ENCODE assay signal across 21 cellular contexts in genomic region chr17:68871447-68871846, GRCh38.
DNase-seq lines count a peak whose midpoint lies in the region; ATAC-seq, FAIRE-seq and TF ChIP-seq lines count a peak whose summit lies in the region.
"Had no signal": no experiment of that assay in that cellular context is flagged by ENCODE, and none has a peak within 500 bp of the region (broad histone marks: within the 10 kb centered on the region; RNA-seq: fewer than 3 reads in every experiment).

No MANE protein-coding gene starts in this region.

- no peak overlapping the region for H3K4me3 ChIP-seq in HepG2 (replicated peaks in 1 of 3; ENCODE audit: insufficient read depth in 1 of 3, low read depth in 2 of 3, low read length in 3 of 3)
- H3K4me3 ChIP-seq in right lobe of liver = no peak overlapping the region
- H3K4me3 ChIP-seq: A549; BLaER1 treated with 17β-estradiol and CSF1 and Interleukin-3, amounts not matched to agents 10 nM and 100 nM; GM12878 had no signal

- no TSS peak for BruUV-seq in HepG2 (replicated peaks; lab: Mats Ljungman, UMichigan)

- H4K20me1 ChIP-seq in HepG2 (ENCODE audit: insufficient read depth, low read length) = no peaks in the 10 kb centered on the region
- H4K20me1 ChIP-seq: BLaER1 treated with 17β-estradiol and CSF1 and Interleukin-3, amounts not matched to agents 10 nM and 100 nM had no signal

- ATAC-seq in HepG2 (no peak), right lobe of liver (no peak), HG03175 (IDR thresholded peaks at IDR 0.05; ENCODE audit: unreplicated experiment) (no peak)
- ATAC-seq: A549; CD8-positive, alpha-beta T cell; GM12878 had no signal

- POLR2A ChIA-PET in HepG2 (lab: Yijun Ruan, JAX) = no interaction called here

- H3K9ac ChIP-seq in HepG2 (ENCODE audit: insufficient read depth, low read depth, low read length) = no peak overlapping the region
- H3K9ac ChIP-seq: BLaER1 treated with 17β-estradiol and CSF1 and Interleukin-3, amounts not matched to agents 10 nM and 100 nM had no signal

- FAIRE-seq in HepG2 (lab: Jason Lieb, UNC) = no peak
- FAIRE-seq: A549, GM12878, GM12892, GM18507 had no signal

- DNase-seq in DMS 273 treated with DMSO at 0.1 percent for 48 hours (lab: John Stamatoyannopoulos, UW) (peak; percentile 73), DMS 273 (lab: John Stamatoyannopoulos, UW; ENCODE audit: unreplicated experiment) (no peak), HepG2 (ENCODE audit: low spot score) (no peak), right lobe of liver (no peak)
- DNase-seq: AML-193; CD4-positive, alpha-beta T cell; CD8-positive, alpha-beta T cell; DMS153; DMS53; DMS79; DND-41; EL; GDM1 had no signal

- TF ChIP-seq EP300 in HepG2 (IDR thresholded peaks at IDR 0.05; ENCODE audit: low read depth in 2 of 2, low read length in 2 of 2) (no peak), HepG2 (CRISPR knock-in tag; IDR thresholded peaks at IDR 0.05; ENCODE audit: borderline replicate concordance) (no peak)

- H3K27me3 ChIP-seq in HepG2 (ENCODE audit: control insufficient read depth in 1 of 2, insufficient read depth in 2 of 2, low read length in 2 of 2) (peaks cover 0 to 9% of the 10 kb centered on the region in 2 experiments; a peak in 2 of 5 replicates), right lobe of liver (no peaks in the 10 kb centered on the region)
- H3K27me3 ChIP-seq: BLaER1 treated with 17β-estradiol and CSF1 and Interleukin-3, amounts not matched to agents 10 nM and 100 nM had no signal

- in situ Hi-C loops in HepG2 (cut with HindIII; ENCODE audit: extremely low pct_ligation_motif_present, low pct_unique_long_range_greater_than_20kb) = no loop called here

- TF ChIP-seq RAD21 in HepG2 (CRISPR knock-in tag; IDR thresholded peaks at IDR 0.05) = no peak

- no peaks in the 10 kb centered on the region for H3K79me2 ChIP-seq in HepG2 (ENCODE audit: insufficient read depth, low read length)

- H3K4me1 ChIP-seq in HepG2 (ENCODE audit: insufficient read depth, low read length) = 0 out of 2 replicates have a peak, but pooled peaks cover 6% of the 10 kb centered on the region
- peaks cover 0 to 10% (median 0%) of the 10 kb centered on the region in 4 donors for H3K4me1 ChIP-seq in right lobe of liver
- H3K4me1 ChIP-seq: A549 had no signal

- no peak overlapping the region for H3K4me2 ChIP-seq in HepG2 (ENCODE audit: low read depth, low read length)
- H3K4me2 ChIP-seq: A549; BLaER1 treated with 17β-estradiol and CSF1 and Interleukin-3, amounts not matched to agents 10 nM and 100 nM had no signal

- WGBS in HepG2 (ENCODE audit: low lambda C conversion rate) = 42% methylated on average over 2 of the region's 2 CpGs
- 100% methylated on average over 2 of the region's 2 CpGs for WGBS in right lobe of liver (ENCODE audit: insufficient coverage, low coverage, low lambda C conversion rate, missing lambda C conversion rate)

- H3K9me3 ChIP-seq in HepG2 (ENCODE audit: low read length) (no peaks in the 10 kb centered on the region), right lobe of liver (no peaks in the 10 kb centered on the region)
- H3K9me3 ChIP-seq: A549 had no signal

- H3K36me3 ChIP-seq in HepG2 (replicated peaks in 1 of 2; ENCODE audit: control insufficient read depth in 1 of 2, insufficient read depth in 2 of 2, low read length in 2 of 2) (no peaks in the 10 kb centered on the region), right lobe of liver (peaks cover 0 to 20% (median 8%) of the 10 kb centered on the region in 4 donors)
- H3K36me3 ChIP-seq: BLaER1 treated with 17β-estradiol and CSF1 and Interleukin-3, amounts not matched to agents 10 nM and 100 nM had no signal

- intact Hi-C loops in HepG2 (cut with micrococcal nuclease; ENCODE audit: unreplicated experiment) (no loop called here), right lobe of liver (cut with DNase I) (no loop called here)

- no peak overlapping the region for H3K27ac ChIP-seq in HepG2 (ENCODE audit: extremely low read length, insufficient read depth, low read length)
- no peak overlapping the region for H3K27ac ChIP-seq in right lobe of liver
- H3K27ac ChIP-seq: 22Rv1; A549; BLaER1 treated with 17β-estradiol and CSF1 and Interleukin-3, amounts not matched to agents 10 nM and 100 nM; C4-2B had no signal

- TF ChIP-seq POLR2A in HepG2 (IDR thresholded peaks at IDR 0.05; ENCODE audit: insufficient read depth in 1 of 2, low read depth in 2 of 2, low read length in 2 of 2) (no peak), right lobe of liver (IDR thresholded peaks at IDR 0.05) (no peak)

- no peak overlapping the region for H2AFZ ChIP-seq in HepG2 (ENCODE audit: low read length)

- CTCF ChIA-PET in HepG2 (lab: Yijun Ruan, JAX; ENCODE audit: low intra/inter-chr PET ratio, low total read pairs) = no interaction called here

- TF ChIP-seq CTCF in HepG2 (CRISPR knock-in tag; IDR thresholded peaks at IDR 0.05) (no peak), right lobe of liver (IDR thresholded peaks at IDR 0.05) (no peak)

TF ChIP-seq in HepG2, 621 proteins besides CTCF, POLR2A, EP300 and RAD21 (continues in another document):
- TF ChIP-seq ZBTB10 (CRISPR knock-in tag; IDR thresholded peaks at IDR 0.05; ENCODE audit: borderline replicate concordance) (no peak), ZBTB43 (CRISPR knock-in tag; conservative IDR thresholded peaks at IDR 0.05) (no peak), GTF2F1 (IDR thresholded peaks at IDR 0.05; ENCODE audit: low read length) (no peak), ZNF777 (CRISPR knock-in tag; IDR thresholded peaks at IDR 0.05) (no peak), CHCHD3 (CRISPR knock-in tag; IDR thresholded peaks at IDR 0.05) (no peak), CREB1 (IDR thresholded peaks at IDR 0.05) (peak; percentile 73), CREB1 (CRISPR knock-in tag; IDR thresholded peaks at IDR 0.05) (no peak), TARDBP (CRISPR knock-in tag; IDR thresholded peaks at IDR 0.05) (no peak), ZNF10 (CRISPR knock-in tag; IDR thresholded peaks at IDR 0.05; ENCODE audit: borderline replicate concordance, low read depth) (no peak), U2AF2 (IDR thresholded peaks at IDR 0.05; ENCODE audit: low read depth, low read length) (no peak), ZFP41 (CRISPR knock-in tag; IDR thresholded peaks at IDR 0.05; ENCODE audit: borderline replicate concordance) (no peak), ZNF362 (CRISPR knock-in tag; IDR thresholded peaks at IDR 0.05; ENCODE audit: borderline replicate concordance) (no peak), MIER2 (CRISPR knock-in tag; IDR thresholded peaks at IDR 0.05) (no peak), ZNF607 (CRISPR knock-in tag; IDR thresholded peaks at IDR 0.05; ENCODE audit: borderline replicate concordance) (no peak), ATF7 (IDR thresholded peaks at IDR 0.05) (peak; percentile 91), ATF7 (CRISPR knock-in tag; IDR thresholded peaks at IDR 0.05) (no peak), ZNF280B (CRISPR knock-in tag; IDR thresholded peaks at IDR 0.05; ENCODE audit: borderline replicate concordance) (no peak), ZNF432 (CRISPR knock-in tag; IDR thresholded peaks at IDR 0.05; ENCODE audit: borderline replicate concordance) (no peak)
